ENCODE assay signal across 28 cellular contexts in the genomic region with DNA sequence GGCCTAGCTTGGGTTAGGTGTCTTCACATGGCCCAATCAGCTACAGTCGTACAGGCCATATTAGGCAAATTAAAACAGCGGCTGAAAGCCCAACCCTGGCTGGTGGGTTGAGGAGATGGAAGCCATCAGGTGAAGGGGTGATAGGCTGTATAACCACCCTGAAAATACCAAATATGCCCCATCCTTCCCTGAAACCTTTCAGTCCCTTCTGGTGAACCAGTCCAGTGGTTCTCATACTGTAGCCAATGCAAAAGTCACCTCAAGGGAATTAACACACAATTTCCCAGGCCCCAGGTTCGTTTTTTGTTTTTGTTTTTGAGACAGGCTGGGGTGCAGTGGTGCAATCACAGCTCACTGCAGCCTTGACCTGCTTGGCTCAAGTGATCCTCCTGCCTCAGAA. TPM values are rescaled to one million over a fixed set of nuclear protein-coding genes. Genes with fewer than 3 reads are reported as not detected.
DNase-seq lines count a peak whose midpoint lies in the region; ATAC-seq and TF ChIP-seq lines count a peak whose summit lies in the region.
"Had no signal": no experiment of that assay in that cellular context is flagged by ENCODE, and none has a peak within 500 bp of the region (broad histone marks: within the 10 kb centered on the region; RNA-seq: fewer than 3 reads in every experiment).

No MANE protein-coding gene starts in this region.

- H3K4me3 Mint-ChIP-seq in activated CD4-positive, alpha-beta T cell treated with anti-CD3 and anti-CD28 coated beads, Interleukin-2, amount 10 ng/mL, durations not matched to agents 7 days and 5 days = no peak overlapping the region
- H3K4me3 Mint-ChIP-seq: activated CD8-positive, alpha-beta T cell treated with anti-CD3 and anti-CD28 coated beads, Interleukin-2, amount 10 ng/mL, durations not matched to agents 7 days and 5 days; neural crest cell; T-helper 1 cell treated with Interleukin-12 subunit alpha and Interleukin-12 subunit beta and Interleukin-4 antibody, amounts not matched to agents 30 μg/mL and 1 μg/mL, for 36 hours had no signal

- H3K4me1 ChIP-seq in Peyer's patch = no peaks in the 10 kb centered on the region
- H3K4me1 ChIP-seq: A549, BLaER1, spleen had no signal

- no peaks in the 10 kb centered on the region for H3K27me3 Mint-ChIP-seq in activated CD4-positive, alpha-beta T cell treated with anti-CD3 and anti-CD28 coated beads, Interleukin-2, amount 10 ng/mL, durations not matched to agents 7 days and 5 days

- no peak for DNase-seq in NCI-H2029 (lab: John Stamatoyannopoulos, UW)
- DNase-seq in Peyer's patch = no peak
- DNase-seq in activated CD4-positive, alpha-beta T cell treated with anti-CD3 and anti-CD28 coated beads, Interleukin-2, amount 10 ng/mL, durations not matched to agents 7 days and 5 days = no peak
- DNase-seq in MG63 = no peak
- DNase-seq: activated CD8-positive, alpha-beta T cell treated with anti-CD3 and anti-CD28 coated beads, Interleukin-2, amount 10 ng/mL, durations not matched to agents 7 days and 5 days; activated T-cell treated with anti-CD3 and anti-CD28 coated beads, Interleukin-2, amount 50 U/mL, for 48 hours; NCI-H1105; NCI-H2107; NCI-H526 treated with DMSO at 0.1 percent for 48 hours; SHP77; spleen; WERI-Rb-1 had no signal

- no peak overlapping the region for H3K27ac ChIP-seq in Peyer's patch
- H3K27ac ChIP-seq: A549, BLaER1, spleen, thoracic aorta, WERI-Rb-1 had no signal

- H3K36me3 ChIP-seq in Peyer's patch = no peaks in the 10 kb centered on the region
- H3K36me3 ChIP-seq in MG63 = no peaks in the 10 kb centered on the region
- H3K36me3 ChIP-seq: BLaER1, spleen, thoracic aorta, WERI-Rb-1 had no signal

- CTCF ChIA-PET in activated CD4-positive, alpha-beta T cell treated with anti-CD3 and anti-CD28 coated beads, Interleukin-2, amount 10 ng/mL, durations not matched to agents 7 days and 5 days (lab: Charles Lee) = no interaction called here

- no peak overlapping the region for H3K27ac Mint-ChIP-seq in activated CD4-positive, alpha-beta T cell treated with anti-CD3 and anti-CD28 coated beads, Interleukin-2, amount 10 ng/mL, durations not matched to agents 7 days and 5 days
- H3K27ac Mint-ChIP-seq: activated CD8-positive, alpha-beta T cell treated with anti-CD3 and anti-CD28 coated beads, Interleukin-2, amount 10 ng/mL, durations not matched to agents 7 days and 5 days; T-helper 1 cell treated with Interleukin-12 subunit alpha and Interleukin-12 subunit beta and Interleukin-4 antibody, amounts not matched to agents 30 μg/mL and 1 μg/mL, for 36 hours had no signal

- TF ChIP-seq CTCF in Peyer's patch (IDR thresholded peaks at IDR 0.05) = no peak

- ATAC-seq in GM18511 (IDR thresholded peaks at IDR 0.05; ENCODE audit: unreplicated experiment) = peak; percentile 65
- peak; percentile 89 for ATAC-seq in GM21367 (IDR thresholded peaks at IDR 0.05; ENCODE audit: unreplicated experiment)
- ATAC-seq in HG02798 (IDR thresholded peaks at IDR 0.05; ENCODE audit: poor library complexity, unreplicated experiment) = peak; percentile 87
- peak; percentile 98 for ATAC-seq in HG03460 (IDR thresholded peaks at IDR 0.05; ENCODE audit: unreplicated experiment)
- ATAC-seq: A549; activated CD8-positive, alpha-beta T cell treated with anti-CD3 and anti-CD28 coated beads, Interleukin-2, amount 10 ng/mL, durations not matched to agents 7 days and 5 days; activated naive CD4-positive, alpha-beta T cell treated with anti-CD3 and anti-CD28 coated beads, Interleukin-2, amount 50 U/mL, for 72 hours; left lobe of liver had no signal

- H3K27me3 ChIP-seq in Peyer's patch (no peaks in the 10 kb centered on the region), MG63 (no peaks in the 10 kb centered on the region)
- H3K27me3 ChIP-seq: BLaER1, spleen had no signal

- POLR2A ChIA-PET in activated CD4-positive, alpha-beta T cell treated with anti-CD3 and anti-CD28 coated beads, Interleukin-2, amount 10 ng/mL, durations not matched to agents 7 days and 5 days (lab: Charles Lee) = no interaction called here

- TF ChIP-seq POLR2A in Peyer's patch (IDR thresholded peaks at IDR 0.05) = no peak

- H3K4me3 ChIP-seq in Peyer's patch (no peak overlapping the region), MG63 (no peak overlapping the region)
- H3K4me3 ChIP-seq: A549, BLaER1, spleen, thoracic aorta had no signal

- H3K4me1 Mint-ChIP-seq in activated CD4-positive, alpha-beta T cell treated with anti-CD3 and anti-CD28 coated beads, Interleukin-2, amount 10 ng/mL, durations not matched to agents 7 days and 5 days = no peaks in the 10 kb centered on the region

- no peaks in the 10 kb centered on the region for H3K9me3 Mint-ChIP-seq in activated CD4-positive, alpha-beta T cell treated with anti-CD3 and anti-CD28 coated beads, Interleukin-2, amount 10 ng/mL, durations not matched to agents 7 days and 5 days
- H3K9me3 Mint-ChIP-seq: activated naive CD4-positive, alpha-beta T cell treated with anti-CD3 and anti-CD28 coated beads, Interleukin-2, amount 50 U/mL, for 72 hours; neural crest cell; T-helper 1 cell treated with Interleukin-12 subunit alpha and Interleukin-12 subunit beta and Interleukin-4 antibody, amounts not matched to agents 30 μg/mL and 1 μg/mL, for 36 hours had no signal

- H3K36me3 Mint-ChIP-seq in activated CD4-positive, alpha-beta T cell treated with anti-CD3 and anti-CD28 coated beads, Interleukin-2, amount 10 ng/mL, durations not matched to agents 7 days and 5 days (ENCODE audit: low read depth) = no peaks in the 10 kb centered on the region

- H3K9me3 ChIP-seq in Peyer's patch (no peaks in the 10 kb centered on the region), MG63 (no peaks in the 10 kb centered on the region)
- H3K9me3 ChIP-seq: A549, BLaER1, spleen, thoracic aorta had no signal

RNA-seq across cellular contexts. Expression of gene KCNV2, which starts 19.8 kb away (rescaled TPM):
- not detected for total RNA-seq in Peyer's patch
- not detected for total RNA-seq in activated CD4-positive, alpha-beta T cell treated with anti-CD3 and anti-CD28 coated beads, Interleukin-2, amount 10 ng/mL, durations not matched to agents 7 days and 5 days
- not detected in 2 replicates for total RNA-seq in MG63 (2014; rRNA removed; shearing (Covaris generic); ENCODE audit: low replicate concordance)
- total RNA-seq: activated CD8-positive, alpha-beta T cell treated with anti-CD3 and anti-CD28 coated beads, Interleukin-2, amount 10 ng/mL, durations not matched to agents 7 days and 5 days; activated naive CD4-positive, alpha-beta T cell treated with anti-CD3 and anti-CD28 coated beads, Interleukin-2, amount 50 U/mL, for 72 hours; chondrocyte; fibroblast of lung; H4; HT-29; left lobe of liver; neural crest cell; renal cortical epithelial cell; spleen; thoracic aorta had no signal
